8 cellular contexts compared by ENCODE assay signal in the genomic region with DNA sequence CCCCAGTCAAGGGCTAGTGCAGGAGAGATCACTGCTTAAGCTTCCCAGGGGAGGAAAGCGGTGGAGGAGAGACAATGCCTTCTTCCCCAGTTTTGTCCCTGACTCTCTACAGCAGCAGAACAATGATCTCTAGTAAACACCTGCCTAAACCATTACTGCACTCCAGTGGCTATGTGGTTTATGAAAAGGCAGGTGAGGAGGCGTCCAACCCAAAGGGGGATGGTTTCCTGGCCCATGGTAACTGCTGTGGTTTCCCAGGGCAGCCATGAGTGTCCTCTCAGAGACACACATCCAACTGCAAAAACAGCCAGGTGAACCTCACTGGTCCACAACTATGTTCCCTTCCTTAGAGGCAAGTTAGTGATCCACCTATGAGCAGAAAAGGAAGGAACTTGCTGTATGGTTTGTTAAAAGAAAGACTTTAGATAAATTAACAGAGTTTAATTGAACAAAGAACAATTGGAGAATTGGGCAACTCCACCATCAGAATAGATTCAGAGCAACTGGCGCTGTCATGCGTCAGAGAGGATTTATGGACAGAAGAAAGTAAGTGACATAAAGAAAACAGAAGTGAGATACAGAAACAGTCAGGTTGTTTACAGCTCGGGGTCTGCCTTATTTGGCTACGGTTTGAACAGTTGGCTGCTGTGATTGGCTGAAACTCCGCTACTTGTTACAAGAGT. TPM values are rescaled to one million over a fixed set of nuclear protein-coding genes. Genes with fewer than 3 reads are reported as not detected.
DNase-seq lines count a peak whose midpoint lies in the region; ATAC-seq and TF ChIP-seq lines count a peak whose summit lies in the region.

No MANE protein-coding gene starts in this region.

- peak; percentile 44 for ATAC-seq in HG02970 (IDR thresholded peaks at IDR 0.05; ENCODE audit: low FRiP score, unreplicated experiment)
- no peak for ATAC-seq in natural killer cell treated with Interleukin-12 subunit alpha and Interleukin-12 subunit beta and Interleukin-15 and Interleukin-18, amount 100 ng/mL, for 72 hours

- peaks cover 46 to 51% of the 10 kb centered on the region in 2 donors for H3K4me1 Mint-ChIP-seq in natural killer cell treated with Interleukin-12 subunit alpha and Interleukin-12 subunit beta and Interleukin-15 and Interleukin-18, amount 100 ng/mL, for 72 hours (ENCODE audit: low read depth in 2 of 2)
- peaks cover 9% of the 10 kb centered on the region for H3K4me1 Mint-ChIP-seq in nephron progenitor cell
- H3K4me1 Mint-ChIP-seq in mesothelial cell of epicardium, result no peaks in the 10 kb centered on the region

- H3K36me3 Mint-ChIP-seq in natural killer cell treated with Interleukin-12 subunit alpha and Interleukin-12 subunit beta and Interleukin-15 and Interleukin-18, amount 100 ng/mL, for 72 hours, result no peaks in the 10 kb centered on the region
- H3K36me3 Mint-ChIP-seq in nephron progenitor cell (ENCODE audit: low read depth) (no peaks in the 10 kb centered on the region), mesothelial cell of epicardium (no peaks in the 10 kb centered on the region)

- peak in 4 of 6 experiments; percentile 14 to 45 (median 26) for DNase-seq in stimulated activated naive CD4-positive, alpha-beta T cell (lab: John Stamatoyannopoulos, UW)
- DNase-seq in stimulated activated naive CD4-positive, alpha-beta T cell treated with Interleukin-2 at 50 U/mL for 16 hours (lab: John Stamatoyannopoulos, UW), result no peak
- DNase-seq in NCI-H2196 treated with DMSO at 0.1 percent for 48 hours (lab: John Stamatoyannopoulos, UW; ENCODE audit: unreplicated experiment), result peak; percentile 37
- DNase-seq in natural killer cell treated with Interleukin-12 subunit alpha and Interleukin-12 subunit beta and Interleukin-15 and Interleukin-18, amount 100 ng/mL, for 72 hours (ENCODE audit: low spot score), result no peak
- no peak for DNase-seq in nephron progenitor cell
- no peak for DNase-seq in mesothelial cell of epicardium (ENCODE audit: low spot score in 2 of 2, unreplicated experiment in 2 of 2)
- no peak for DNase-seq in GF-D8 (lab: John Stamatoyannopoulos, UW)

- TF ChIP-seq CTCF in nephron progenitor cell (IDR thresholded peaks at IDR 0.05) (no peak), mesothelial cell of epicardium (IDR thresholded peaks at IDR 0.05; ENCODE audit: unreplicated experiment) (no peak)

- H3K9me3 Mint-ChIP-seq in natural killer cell treated with Interleukin-12 subunit alpha and Interleukin-12 subunit beta and Interleukin-15 and Interleukin-18, amount 100 ng/mL, for 72 hours, result no peaks in the 10 kb centered on the region
- H3K9me3 Mint-ChIP-seq in nephron progenitor cell (no peaks in the 10 kb centered on the region), mesothelial cell of epicardium (no peaks in the 10 kb centered on the region)

- H3K27me3 Mint-ChIP-seq in natural killer cell treated with Interleukin-12 subunit alpha and Interleukin-12 subunit beta and Interleukin-15 and Interleukin-18, amount 100 ng/mL, for 72 hours, result peaks cover 0 to 9% of the 10 kb centered on the region in 2 donors
- H3K27me3 Mint-ChIP-seq in nephron progenitor cell (ENCODE audit: low read depth, poor library complexity) (peaks cover 44% of the 10 kb centered on the region), mesothelial cell of epicardium (ENCODE audit: low read depth) (peaks cover 33% of the 10 kb centered on the region)

- H3K4me3 Mint-ChIP-seq in natural killer cell treated with Interleukin-12 subunit alpha and Interleukin-12 subunit beta and Interleukin-15 and Interleukin-18, amount 100 ng/mL, for 72 hours, result peak overlapping the region; percentile 61
- H3K4me3 Mint-ChIP-seq in nephron progenitor cell, result no peak overlapping the region
- no peak overlapping the region for H3K4me3 Mint-ChIP-seq in mesothelial cell of epicardium

- H3K27ac Mint-ChIP-seq in natural killer cell treated with Interleukin-12 subunit alpha and Interleukin-12 subunit beta and Interleukin-15 and Interleukin-18, amount 100 ng/mL, for 72 hours, result peak overlapping the region; percentile 4 to 42
- H3K27ac Mint-ChIP-seq in nephron progenitor cell (no peak overlapping the region), mesothelial cell of epicardium (no peak overlapping the region)

RNA-seq across cellular contexts. Expression of a gene that starts 4.8 kb away (rescaled TPM):
- 10 to 100 TPM; 54.8 to 69.7 TPM for total RNA-seq in natural killer cell treated with Interleukin-12 subunit alpha and Interleukin-12 subunit beta and Interleukin-15 and Interleukin-18, amount 100 ng/mL, for 72 hours
- 22.9 to 26.6 TPM (median 24.7 TPM) in 3 replicates for total RNA-seq in mesothelial cell of epicardium

Comparison
In these comparisons a context has a peak if more than half of its experiments do, and no peak if none do; other contexts are left out.
1. DNase-seq: peak in stimulated activated naive CD4-positive, alpha-beta T cell (4 of 6) and NCI-H2196 treated with DMSO at 0.1 percent for 48 hours (single experiment); none in stimulated activated naive CD4-positive, alpha-beta T cell treated with Interleukin-2 at 50 U/mL for 16 hours (single experiment), natural killer cell treated with Interleukin-12 subunit alpha and Interleukin-12 subunit beta and Interleukin-15 and Interleukin-18, amount 100 ng/mL, for 72 hours (single experiment), nephron progenitor cell (single experiment), mesothelial cell of epicardium (0 of 2) and GF-D8 (single experiment).
2. H3K27ac Mint-ChIP-seq: peak in natural killer cell treated with Interleukin-12 subunit alpha and Interleukin-12 subunit beta and Interleukin-15 and Interleukin-18, amount 100 ng/mL, for 72 hours (2 of 2); none in nephron progenitor cell (single experiment) and mesothelial cell of epicardium (single experiment).